Comparison of ENCODE assay signal across 18 cellular contexts in the genomic region with DNA sequence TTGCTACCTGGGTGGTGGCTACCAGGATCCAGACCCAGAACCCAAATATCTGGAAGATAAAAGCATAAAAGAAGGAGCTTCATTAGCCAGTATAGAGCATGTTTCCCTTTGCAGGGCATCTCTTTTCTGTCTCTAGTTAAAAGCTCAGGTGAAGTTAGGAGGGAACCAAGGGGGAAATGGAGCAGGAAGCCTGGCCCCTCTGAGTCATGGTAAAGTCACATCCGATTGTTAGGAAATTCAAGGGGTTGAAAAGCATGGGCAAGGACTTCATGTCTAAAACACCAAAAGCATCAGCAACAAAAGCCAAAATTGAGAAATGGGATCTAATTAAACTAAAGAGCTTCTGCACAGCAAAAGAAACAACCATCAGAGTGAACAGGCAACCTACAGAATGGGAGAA.
A peak's percentile ranks its signal among the peaks of the same experiment; 100 is the strongest.
DNase-seq lines count a peak whose midpoint lies in the region; FAIRE-seq and TF ChIP-seq lines count a peak whose summit lies in the region.
"Had no signal": no experiment of that assay in that cellular context is flagged by ENCODE, and none has a peak within 500 bp of the region (broad histone marks: within the 10 kb centered on the region; RNA-seq: fewer than 3 reads in every experiment).

No MANE protein-coding gene starts in this region.

- DNase-seq in HPDE6-E6E7 (ENCODE audit: extremely low spot score) (peak; percentile 29), NB4 (ENCODE audit: low read depth) (peak; percentile 75), bronchial epithelial cell (ENCODE audit: low read depth) (peak; percentile 62), kidney tubule cell (ENCODE audit: low spot score) (peak; percentile 15), T1000 (lab: John Stamatoyannopoulos, UW) (no peak), germinal center (ENCODE audit: low spot score) (no peak)
- DNase-seq in stimulated activated CD8-positive, alpha-beta memory T cell treated with anti-CD3 and anti-CD28 coated beads, Interleukin-4, amount 100 ng/mL, for 48 hours, result no peak
- DNase-seq: ACHN; CD4-positive, CD25-positive, alpha-beta regulatory T cell; GM23248; HCEC 1CT; NCI-H1092 treated with DMSO at 0.1 percent for 48 hours; NCI-H1694 treated with DMSO at 0.1 percent for 48 hours; NCI-H2107; NCI-H226; NCI-H526 treated with DMSO at 0.1 percent for 48 hours; NK-92 treated with Interleukin-12 subunit alpha and Interleukin-12 subunit beta, amount 100 ng/mL, for 24 hours had no signal

- no peak for TF ChIP-seq POLR2A in NB4 (IDR thresholded peaks at IDR 0.05; ENCODE audit: extremely low read depth, insufficient read length)

- H3K36me3 ChIP-seq in bronchial epithelial cell (ENCODE audit: control insufficient read depth, insufficient read depth, low read length), result no peaks in the 10 kb centered on the region

- no peak overlapping the region for H3K4me3 ChIP-seq in NB4 (ENCODE audit: low read depth, low read length)
- no peak overlapping the region for H3K4me3 ChIP-seq in bronchial epithelial cell (ENCODE audit: low read depth, low read length)
- H3K4me3 ChIP-seq: GM23248, SK-N-MC had no signal

- FAIRE-seq in bronchial epithelial cell (lab: Jason Lieb, UNC), result no peak

- no peaks in the 10 kb centered on the region for H3K27me3 ChIP-seq in bronchial epithelial cell (ENCODE audit: control insufficient read depth, insufficient read depth, low read length)

- no peak for TF ChIP-seq CTCF in NB4 (IDR thresholded peaks at IDR 0.05; ENCODE audit: low read depth, low read length)
- no peak for TF ChIP-seq CTCF in bronchial epithelial cell (IDR thresholded peaks at IDR 0.05; ENCODE audit: insufficient read depth, low read length, severe bottlenecking)

Comparison
In these comparisons a context has a peak if more than half of its experiments do, and no peak if none do; other contexts are left out.
1. DNase-seq: peak in HPDE6-E6E7 (single experiment), NB4 (single experiment), bronchial epithelial cell (single experiment) and kidney tubule cell (single experiment); none in T1000 (single experiment), germinal center (single experiment) and stimulated activated CD8-positive, alpha-beta memory T cell treated with anti-CD3 and anti-CD28 coated beads, Interleukin-4, amount 100 ng/mL, for 48 hours (single experiment).